In genomic region chr15:91043190-91043874, GRCh38 we compare ENCODE assay signal across 1 cellular context.
TF ChIP-seq lines count a peak whose summit lies in the region.

No MANE protein-coding gene starts in this region.

TF ChIP-seq in K562, 482 proteins besides CTCF, POLR2A, EP300 and RAD21:
- TF ChIP-seq PKNOX1 (IDR thresholded peaks at IDR 0.05) (no peak), CC2D1A (IDR thresholded peaks at IDR 0.05) (no peak), KLF13 (tag; IDR thresholded peaks at IDR 0.05; ENCODE audit: borderline replicate concordance, low read depth) (no peak), ZNF644 (tag; IDR thresholded peaks at IDR 0.05; ENCODE audit: low read depth) (no peak), MIER1 (IDR thresholded peaks at IDR 0.05; ENCODE audit: low read depth) (no peak), EZH2 (IDR thresholded peaks at IDR 0.05; ENCODE audit: borderline replicate concordance, low read depth, low read length) (no peak), SMAD4 (CRISPR knock-in tag; conservative IDR thresholded peaks at IDR 0.05) (no peak), ZNF592 (IDR thresholded peaks at IDR 0.05) (no peak), MCM3 (IDR thresholded peaks at IDR 0.05) (no peak), NFYB (IDR thresholded peaks at IDR 0.05; ENCODE audit: extremely low read depth, insufficient read length) (no peak), ZNF449 (CRISPR knock-in tag; IDR thresholded peaks at IDR 0.05) (no peak), TGIF2 (CRISPR knock-in tag; IDR thresholded peaks at IDR 0.05) (no peak), ZNF3 (CRISPR knock-in tag; IDR thresholded peaks at IDR 0.05) (no peak), LARP7 (IDR thresholded peaks at IDR 0.05) (no peak), USF2 (CRISPR knock-in tag; IDR thresholded peaks at IDR 0.05) (no peak), E2F6 (IDR thresholded peaks at IDR 0.05; ENCODE audit: borderline replicate concordance in 1 of 2, extremely low read depth in 1 of 2, insufficient read depth in 1 of 2, insufficient read length in 1 of 2, low read depth in 1 of 2, low read length in 1 of 2, poor library complexity in 1 of 2, severe bottlenecking in 1 of 2) (no peak), ZNF512 (tag; IDR thresholded peaks at IDR 0.05) (no peak), TCF3 (CRISPR knock-in tag; IDR thresholded peaks at IDR 0.05) (no peak), STAG1 (CRISPR knock-in tag; IDR thresholded peaks at IDR 0.05; ENCODE audit: borderline replicate concordance) (no peak)
TF ChIP-seq in K562: peak in this region for 0.
